Comparison of ENCODE assay signal across 1 cellular context in the genomic region with DNA sequence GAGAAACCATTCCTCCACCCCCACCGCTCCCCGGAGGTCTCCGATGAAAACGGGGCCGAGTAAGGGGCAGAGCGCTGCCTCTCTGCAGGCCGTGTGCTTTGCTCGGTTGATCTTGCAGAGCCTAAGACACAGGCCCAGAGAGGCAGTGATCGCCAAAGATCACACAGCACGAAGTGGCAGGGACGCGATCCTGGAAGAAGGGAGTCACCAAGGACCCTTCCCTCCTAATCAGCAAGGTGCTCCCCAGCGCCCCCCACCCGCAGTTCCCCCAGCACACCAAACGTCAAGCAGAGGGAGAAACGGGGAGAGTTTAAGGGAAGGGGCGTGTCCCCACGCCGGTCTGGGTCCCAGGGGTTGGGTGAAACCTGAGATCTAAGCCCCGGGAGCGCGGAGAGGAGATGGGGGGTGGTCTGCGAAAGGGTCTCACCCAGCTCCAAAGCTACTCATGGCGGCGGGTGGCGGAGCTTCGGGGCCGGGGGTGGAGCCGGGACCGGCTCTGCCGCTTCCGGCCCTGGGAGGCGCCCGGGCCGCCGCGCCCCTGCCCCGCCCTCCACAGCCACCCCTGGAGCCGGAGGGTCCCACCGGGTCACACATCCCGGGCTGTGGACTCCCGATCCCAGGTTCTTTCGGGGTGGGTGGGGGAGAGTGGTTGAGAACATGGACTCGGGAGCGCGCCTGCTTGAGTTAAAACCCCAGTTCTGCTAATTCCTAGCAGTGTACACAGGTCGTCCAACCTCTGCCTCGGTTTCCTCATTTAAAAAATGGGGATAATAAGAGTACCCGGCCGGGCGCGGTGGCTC.
TF ChIP-seq lines count a peak whose summit lies in the region.

A gene with protein sequence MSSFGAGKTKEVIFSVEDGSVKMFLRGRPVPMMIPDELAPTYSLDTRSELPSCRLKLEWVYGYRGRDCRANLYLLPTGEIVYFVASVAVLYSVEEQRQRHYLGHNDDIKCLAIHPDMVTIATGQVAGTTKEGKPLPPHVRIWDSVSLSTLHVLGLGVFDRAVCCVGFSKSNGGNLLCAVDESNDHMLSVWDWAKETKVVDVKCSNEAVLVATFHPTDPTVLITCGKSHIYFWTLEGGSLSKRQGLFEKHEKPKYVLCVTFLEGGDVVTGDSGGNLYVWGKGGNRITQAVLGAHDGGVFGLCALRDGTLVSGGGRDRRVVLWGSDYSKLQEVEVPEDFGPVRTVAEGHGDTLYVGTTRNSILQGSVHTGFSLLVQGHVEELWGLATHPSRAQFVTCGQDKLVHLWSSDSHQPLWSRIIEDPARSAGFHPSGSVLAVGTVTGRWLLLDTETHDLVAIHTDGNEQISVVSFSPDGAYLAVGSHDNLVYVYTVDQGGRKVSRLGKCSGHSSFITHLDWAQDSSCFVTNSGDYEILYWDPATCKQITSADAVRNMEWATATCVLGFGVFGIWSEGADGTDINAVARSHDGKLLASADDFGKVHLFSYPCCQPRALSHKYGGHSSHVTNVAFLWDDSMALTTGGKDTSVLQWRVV (minus strand): TSS at position 468 of the 800 bp plus-strand sequence. CDS start 21 bp downstream, at position 447.

TF ChIP-seq in K562, 482 proteins besides CTCF, POLR2A, EP300 and RAD21 (continued from another document and continues in another):
- TF ChIP-seq, protein P1, sequence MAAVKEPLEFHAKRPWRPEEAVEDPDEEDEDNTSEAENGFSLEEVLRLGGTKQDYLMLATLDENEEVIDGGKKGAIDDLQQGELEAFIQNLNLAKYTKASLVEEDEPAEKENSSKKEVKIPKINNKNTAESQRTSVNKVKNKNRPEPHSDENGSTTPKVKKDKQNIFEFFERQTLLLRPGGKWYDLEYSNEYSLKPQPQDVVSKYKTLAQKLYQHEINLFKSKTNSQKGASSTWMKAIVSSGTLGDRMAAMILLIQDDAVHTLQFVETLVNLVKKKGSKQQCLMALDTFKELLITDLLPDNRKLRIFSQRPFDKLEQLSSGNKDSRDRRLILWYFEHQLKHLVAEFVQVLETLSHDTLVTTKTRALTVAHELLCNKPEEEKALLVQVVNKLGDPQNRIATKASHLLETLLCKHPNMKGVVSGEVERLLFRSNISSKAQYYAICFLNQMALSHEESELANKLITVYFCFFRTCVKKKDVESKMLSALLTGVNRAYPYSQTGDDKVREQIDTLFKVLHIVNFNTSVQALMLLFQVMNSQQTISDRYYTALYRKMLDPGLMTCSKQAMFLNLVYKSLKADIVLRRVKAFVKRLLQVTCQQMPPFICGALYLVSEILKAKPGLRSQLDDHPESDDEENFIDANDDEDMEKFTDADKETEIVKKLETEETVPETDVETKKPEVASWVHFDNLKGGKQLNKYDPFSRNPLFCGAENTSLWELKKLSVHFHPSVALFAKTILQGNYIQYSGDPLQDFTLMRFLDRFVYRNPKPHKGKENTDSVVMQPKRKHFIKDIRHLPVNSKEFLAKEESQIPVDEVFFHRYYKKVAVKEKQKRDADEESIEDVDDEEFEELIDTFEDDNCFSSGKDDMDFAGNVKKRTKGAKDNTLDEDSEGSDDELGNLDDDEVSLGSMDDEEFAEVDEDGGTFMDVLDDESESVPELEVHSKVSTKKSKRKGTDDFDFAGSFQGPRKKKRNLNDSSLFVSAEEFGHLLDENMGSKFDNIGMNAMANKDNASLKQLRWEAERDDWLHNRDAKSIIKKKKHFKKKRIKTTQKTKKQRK (IDR thresholded peaks at IDR 0.05; ENCODE audit: borderline replicate concordance, low read depth, low read length), result no peak
- TF ChIP-seq ZNF253 (CRISPR knock-in tag; conservative IDR thresholded peaks at IDR 0.05) (no peak), ZBTB7A (IDR thresholded peaks at IDR 0.05; ENCODE audit: borderline replicate concordance, control insufficient read depth, low read depth, low read length) (peak; percentile 100), WHSC1 (IDR thresholded peaks at IDR 0.05; ENCODE audit: low read length) (no peak), DMBX1 (CRISPR knock-in tag; IDR thresholded peaks at IDR 0.05; ENCODE audit: borderline replicate concordance) (no peak), ZSCAN32 (CRISPR knock-in tag; IDR thresholded peaks at IDR 0.05) (no peak), POLR3A (IDR thresholded peaks at IDR 0.05; ENCODE audit: borderline replicate concordance, extremely low read depth, insufficient read depth, insufficient read length) (no peak), CBFB (CRISPR knock-in tag; IDR thresholded peaks at IDR 0.05) (no peak), KDM5B (IDR thresholded peaks at IDR 0.05; ENCODE audit: insufficient replicate concordance, low read depth, low read length) (no peak), ZNF146 (CRISPR knock-in tag; IDR thresholded peaks at IDR 0.05; ENCODE audit: unreplicated experiment) (no peak), TRIM28 (IDR thresholded peaks at IDR 0.05) (no peak), ZNF347 (CRISPR knock-in tag; IDR thresholded peaks at IDR 0.05; ENCODE audit: low read depth) (no peak), STAG1 (CRISPR knock-in tag; IDR thresholded peaks at IDR 0.05; ENCODE audit: borderline replicate concordance) (no peak), CEBPG (CRISPR knock-in tag; IDR thresholded peaks at IDR 0.05) (no peak), CEBPG (tag; conservative IDR thresholded peaks at IDR 0.05 in 1 of 2, IDR thresholded peaks at IDR 0.05 in 1 of 2) (no peak), POLR2AphosphoS2 (IDR thresholded peaks at IDR 0.05; ENCODE audit: low read length) (no peak), PHF8 (IDR thresholded peaks at IDR 0.05; ENCODE audit: borderline replicate concordance, low read length) (peak; percentile 65; the same call in 1 of the 2 replicates), PTTG1 (tag; IDR thresholded peaks at IDR 0.05; ENCODE audit: low read depth) (no peak), ZNF408 (CRISPR knock-in tag; IDR thresholded peaks at IDR 0.05; ENCODE audit: low read depth) (no peak), CC2D1A (IDR thresholded peaks at IDR 0.05) (no peak), HEY1 (CRISPR knock-in tag; IDR thresholded peaks at IDR 0.05; ENCODE audit: borderline replicate concordance) (no peak), FOXJ2 (tag; IDR thresholded peaks at IDR 0.05) (no peak), HNRNPL (IDR thresholded peaks at IDR 0.05; ENCODE audit: low read depth, low read length) (no peak), ZNF445 (CRISPR knock-in tag; IDR thresholded peaks at IDR 0.05; ENCODE audit: low read depth) (no peak)
- TF ChIP-seq, protein P2, sequence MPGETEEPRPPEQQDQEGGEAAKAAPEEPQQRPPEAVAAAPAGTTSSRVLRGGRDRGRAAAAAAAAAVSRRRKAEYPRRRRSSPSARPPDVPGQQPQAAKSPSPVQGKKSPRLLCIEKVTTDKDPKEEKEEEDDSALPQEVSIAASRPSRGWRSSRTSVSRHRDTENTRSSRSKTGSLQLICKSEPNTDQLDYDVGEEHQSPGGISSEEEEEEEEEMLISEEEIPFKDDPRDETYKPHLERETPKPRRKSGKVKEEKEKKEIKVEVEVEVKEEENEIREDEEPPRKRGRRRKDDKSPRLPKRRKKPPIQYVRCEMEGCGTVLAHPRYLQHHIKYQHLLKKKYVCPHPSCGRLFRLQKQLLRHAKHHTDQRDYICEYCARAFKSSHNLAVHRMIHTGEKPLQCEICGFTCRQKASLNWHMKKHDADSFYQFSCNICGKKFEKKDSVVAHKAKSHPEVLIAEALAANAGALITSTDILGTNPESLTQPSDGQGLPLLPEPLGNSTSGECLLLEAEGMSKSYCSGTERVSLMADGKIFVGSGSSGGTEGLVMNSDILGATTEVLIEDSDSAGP (CRISPR knock-in tag; IDR thresholded peaks at IDR 0.05), result no peak
- TF ChIP-seq, protein P3, sequence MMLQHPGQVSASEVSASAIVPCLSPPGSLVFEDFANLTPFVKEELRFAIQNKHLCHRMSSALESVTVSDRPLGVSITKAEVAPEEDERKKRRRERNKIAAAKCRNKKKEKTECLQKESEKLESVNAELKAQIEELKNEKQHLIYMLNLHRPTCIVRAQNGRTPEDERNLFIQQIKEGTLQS (IDR thresholded peaks at IDR 0.05), result no peak
- TF ChIP-seq, protein P3 (CRISPR knock-in tag; conservative IDR thresholded peaks at IDR 0.05), result no peak
- TF ChIP-seq, protein P4, sequence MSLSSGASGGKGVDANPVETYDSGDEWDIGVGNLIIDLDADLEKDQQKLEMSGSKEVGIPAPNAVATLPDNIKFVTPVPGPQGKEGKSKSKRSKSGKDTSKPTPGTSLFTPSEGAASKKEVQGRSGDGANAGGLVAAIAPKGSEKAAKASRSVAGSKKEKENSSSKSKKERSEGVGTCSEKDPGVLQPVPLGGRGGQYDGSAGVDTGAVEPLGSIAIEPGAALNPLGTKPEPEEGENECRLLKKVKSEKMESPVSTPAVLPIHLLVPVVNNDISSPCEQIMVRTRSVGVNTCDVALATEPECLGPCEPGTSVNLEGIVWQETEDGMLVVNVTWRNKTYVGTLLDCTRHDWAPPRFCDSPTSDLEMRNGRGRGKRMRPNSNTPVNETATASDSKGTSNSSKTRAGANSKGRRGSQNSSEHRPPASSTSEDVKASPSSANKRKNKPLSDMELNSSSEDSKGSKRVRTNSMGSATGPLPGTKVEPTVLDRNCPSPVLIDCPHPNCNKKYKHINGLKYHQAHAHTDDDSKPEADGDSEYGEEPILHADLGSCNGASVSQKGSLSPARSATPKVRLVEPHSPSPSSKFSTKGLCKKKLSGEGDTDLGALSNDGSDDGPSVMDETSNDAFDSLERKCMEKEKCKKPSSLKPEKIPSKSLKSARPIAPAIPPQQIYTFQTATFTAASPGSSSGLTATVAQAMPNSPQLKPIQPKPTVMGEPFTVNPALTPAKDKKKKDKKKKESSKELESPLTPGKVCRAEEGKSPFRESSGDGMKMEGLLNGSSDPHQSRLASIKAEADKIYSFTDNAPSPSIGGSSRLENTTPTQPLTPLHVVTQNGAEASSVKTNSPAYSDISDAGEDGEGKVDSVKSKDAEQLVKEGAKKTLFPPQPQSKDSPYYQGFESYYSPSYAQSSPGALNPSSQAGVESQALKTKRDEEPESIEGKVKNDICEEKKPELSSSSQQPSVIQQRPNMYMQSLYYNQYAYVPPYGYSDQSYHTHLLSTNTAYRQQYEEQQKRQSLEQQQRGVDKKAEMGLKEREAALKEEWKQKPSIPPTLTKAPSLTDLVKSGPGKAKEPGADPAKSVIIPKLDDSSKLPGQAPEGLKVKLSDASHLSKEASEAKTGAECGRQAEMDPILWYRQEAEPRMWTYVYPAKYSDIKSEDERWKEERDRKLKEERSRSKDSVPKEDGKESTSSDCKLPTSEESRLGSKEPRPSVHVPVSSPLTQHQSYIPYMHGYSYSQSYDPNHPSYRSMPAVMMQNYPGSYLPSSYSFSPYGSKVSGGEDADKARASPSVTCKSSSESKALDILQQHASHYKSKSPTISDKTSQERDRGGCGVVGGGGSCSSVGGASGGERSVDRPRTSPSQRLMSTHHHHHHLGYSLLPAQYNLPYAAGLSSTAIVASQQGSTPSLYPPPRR (CRISPR knock-in tag; IDR thresholded peaks at IDR 0.05; ENCODE audit: borderline replicate concordance), result no peak
- TF ChIP-seq, protein P5, sequence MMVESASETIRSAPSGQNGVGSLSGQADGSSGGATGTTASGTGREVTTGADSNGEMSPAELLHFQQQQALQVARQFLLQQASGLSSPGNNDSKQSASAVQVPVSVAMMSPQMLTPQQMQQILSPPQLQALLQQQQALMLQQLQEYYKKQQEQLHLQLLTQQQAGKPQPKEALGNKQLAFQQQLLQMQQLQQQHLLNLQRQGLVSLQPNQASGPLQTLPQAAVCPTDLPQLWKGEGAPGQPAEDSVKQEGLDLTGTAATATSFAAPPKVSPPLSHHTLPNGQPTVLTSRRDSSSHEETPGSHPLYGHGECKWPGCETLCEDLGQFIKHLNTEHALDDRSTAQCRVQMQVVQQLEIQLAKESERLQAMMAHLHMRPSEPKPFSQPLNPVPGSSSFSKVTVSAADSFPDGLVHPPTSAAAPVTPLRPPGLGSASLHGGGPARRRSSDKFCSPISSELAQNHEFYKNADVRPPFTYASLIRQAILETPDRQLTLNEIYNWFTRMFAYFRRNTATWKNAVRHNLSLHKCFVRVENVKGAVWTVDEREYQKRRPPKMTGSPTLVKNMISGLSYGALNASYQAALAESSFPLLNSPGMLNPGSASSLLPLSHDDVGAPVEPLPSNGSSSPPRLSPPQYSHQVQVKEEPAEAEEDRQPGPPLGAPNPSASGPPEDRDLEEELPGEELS (CRISPR knock-in tag; IDR thresholded peaks at IDR 0.05; ENCODE audit: borderline replicate concordance), result no peak
- TF ChIP-seq, protein P6, sequence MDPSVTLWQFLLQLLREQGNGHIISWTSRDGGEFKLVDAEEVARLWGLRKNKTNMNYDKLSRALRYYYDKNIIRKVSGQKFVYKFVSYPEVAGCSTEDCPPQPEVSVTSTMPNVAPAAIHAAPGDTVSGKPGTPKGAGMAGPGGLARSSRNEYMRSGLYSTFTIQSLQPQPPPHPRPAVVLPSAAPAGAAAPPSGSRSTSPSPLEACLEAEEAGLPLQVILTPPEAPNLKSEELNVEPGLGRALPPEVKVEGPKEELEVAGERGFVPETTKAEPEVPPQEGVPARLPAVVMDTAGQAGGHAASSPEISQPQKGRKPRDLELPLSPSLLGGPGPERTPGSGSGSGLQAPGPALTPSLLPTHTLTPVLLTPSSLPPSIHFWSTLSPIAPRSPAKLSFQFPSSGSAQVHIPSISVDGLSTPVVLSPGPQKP (CRISPR knock-in tag; IDR thresholded peaks at IDR 0.05), result no peak
- TF ChIP-seq, protein P7, sequence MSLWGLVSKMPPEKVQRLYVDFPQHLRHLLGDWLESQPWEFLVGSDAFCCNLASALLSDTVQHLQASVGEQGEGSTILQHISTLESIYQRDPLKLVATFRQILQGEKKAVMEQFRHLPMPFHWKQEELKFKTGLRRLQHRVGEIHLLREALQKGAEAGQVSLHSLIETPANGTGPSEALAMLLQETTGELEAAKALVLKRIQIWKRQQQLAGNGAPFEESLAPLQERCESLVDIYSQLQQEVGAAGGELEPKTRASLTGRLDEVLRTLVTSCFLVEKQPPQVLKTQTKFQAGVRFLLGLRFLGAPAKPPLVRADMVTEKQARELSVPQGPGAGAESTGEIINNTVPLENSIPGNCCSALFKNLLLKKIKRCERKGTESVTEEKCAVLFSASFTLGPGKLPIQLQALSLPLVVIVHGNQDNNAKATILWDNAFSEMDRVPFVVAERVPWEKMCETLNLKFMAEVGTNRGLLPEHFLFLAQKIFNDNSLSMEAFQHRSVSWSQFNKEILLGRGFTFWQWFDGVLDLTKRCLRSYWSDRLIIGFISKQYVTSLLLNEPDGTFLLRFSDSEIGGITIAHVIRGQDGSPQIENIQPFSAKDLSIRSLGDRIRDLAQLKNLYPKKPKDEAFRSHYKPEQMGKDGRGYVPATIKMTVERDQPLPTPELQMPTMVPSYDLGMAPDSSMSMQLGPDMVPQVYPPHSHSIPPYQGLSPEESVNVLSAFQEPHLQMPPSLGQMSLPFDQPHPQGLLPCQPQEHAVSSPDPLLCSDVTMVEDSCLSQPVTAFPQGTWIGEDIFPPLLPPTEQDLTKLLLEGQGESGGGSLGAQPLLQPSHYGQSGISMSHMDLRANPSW (CRISPR knock-in tag; IDR thresholded peaks at IDR 0.05), result no peak
- TF ChIP-seq, protein P8, sequence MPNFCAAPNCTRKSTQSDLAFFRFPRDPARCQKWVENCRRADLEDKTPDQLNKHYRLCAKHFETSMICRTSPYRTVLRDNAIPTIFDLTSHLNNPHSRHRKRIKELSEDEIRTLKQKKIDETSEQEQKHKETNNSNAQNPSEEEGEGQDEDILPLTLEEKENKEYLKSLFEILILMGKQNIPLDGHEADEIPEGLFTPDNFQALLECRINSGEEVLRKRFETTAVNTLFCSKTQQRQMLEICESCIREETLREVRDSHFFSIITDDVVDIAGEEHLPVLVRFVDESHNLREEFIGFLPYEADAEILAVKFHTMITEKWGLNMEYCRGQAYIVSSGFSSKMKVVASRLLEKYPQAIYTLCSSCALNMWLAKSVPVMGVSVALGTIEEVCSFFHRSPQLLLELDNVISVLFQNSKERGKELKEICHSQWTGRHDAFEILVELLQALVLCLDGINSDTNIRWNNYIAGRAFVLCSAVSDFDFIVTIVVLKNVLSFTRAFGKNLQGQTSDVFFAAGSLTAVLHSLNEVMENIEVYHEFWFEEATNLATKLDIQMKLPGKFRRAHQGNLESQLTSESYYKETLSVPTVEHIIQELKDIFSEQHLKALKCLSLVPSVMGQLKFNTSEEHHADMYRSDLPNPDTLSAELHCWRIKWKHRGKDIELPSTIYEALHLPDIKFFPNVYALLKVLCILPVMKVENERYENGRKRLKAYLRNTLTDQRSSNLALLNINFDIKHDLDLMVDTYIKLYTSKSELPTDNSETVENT (CRISPR knock-in tag; IDR thresholded peaks at IDR 0.05), result no peak
